ENCODE assay signal across 9 cellular contexts in the genomic region with DNA sequence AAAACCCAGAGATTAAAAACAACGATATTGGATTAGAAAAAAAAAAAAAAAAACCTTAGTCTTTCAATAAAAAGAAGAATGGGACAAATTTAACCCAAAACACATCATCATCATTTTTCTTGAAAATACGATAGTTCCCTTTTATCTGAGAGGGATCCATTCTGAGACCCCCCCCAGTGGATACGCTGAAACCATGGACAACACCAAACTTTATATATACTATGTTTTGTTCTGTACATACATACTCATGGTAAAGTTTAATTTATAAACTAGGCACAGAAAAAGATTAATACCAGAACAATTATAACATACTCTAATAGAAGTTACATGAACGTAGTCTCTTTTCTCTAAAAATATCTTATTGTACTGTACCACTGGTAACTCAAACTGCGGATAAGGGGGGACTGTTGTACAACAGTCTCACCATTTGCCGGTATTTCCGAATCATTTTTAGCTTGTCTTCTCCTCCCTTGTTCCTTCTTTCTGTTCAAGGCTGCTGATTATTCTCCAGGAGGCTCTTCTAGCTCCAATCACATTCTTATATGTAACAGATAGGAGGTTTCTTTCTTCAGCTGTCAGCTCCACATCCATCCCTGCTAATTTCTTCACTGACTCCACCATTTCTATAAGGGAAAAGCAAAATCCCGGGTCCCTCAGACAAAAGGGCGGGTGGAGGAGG. TPM values are rescaled to one million over a fixed set of nuclear protein-coding genes. Genes with fewer than 3 reads are reported as not detected.
DNase-seq lines count a peak whose midpoint lies in the region; ATAC-seq, FAIRE-seq and TF ChIP-seq lines count a peak whose summit lies in the region.
"Had no signal": no experiment of that assay in that cellular context is flagged by ENCODE, and none has a peak within 500 bp of the region (broad histone marks: within the 10 kb centered on the region; RNA-seq: fewer than 3 reads in every experiment).

No MANE protein-coding gene starts in this region.

- peak in 1 of 4 experiments; percentile 15 for ATAC-seq in T-cell (replicated peaks in 1 of 4)
- ATAC-seq in GM21515 (IDR thresholded peaks at IDR 0.05; ENCODE audit: unreplicated experiment) = no peak

- no peaks in the 10 kb centered on the region for H3K36me3 ChIP-seq in ES-I3 (ENCODE audit: insufficient read depth, low read length)

- H3K9me3 Mint-ChIP-seq in T-cell = no peaks in the 10 kb centered on the region
- H3K9me3 Mint-ChIP-seq in progenitor cell of endocrine pancreas (ENCODE audit: low read depth) = no peaks in the 10 kb centered on the region

- CTCF ChIA-PET in T-cell (lab: Charles Lee) = interaction anchor here in 1 of 2 donors (0.6 to 0.7 kb wide), 2 partner anchors 31 to 227 kb away, joined by 3 to 5 read pairs; no protein-coding TSS in a partner anchor

- no peaks in the 10 kb centered on the region for H3K9me3 ChIP-seq in ES-I3 (ENCODE audit: control insufficient read depth, insufficient read depth, low read length)

- DNase-seq in T-cell = no peak
- no peak for DNase-seq in fibroblast of mammary gland (ENCODE audit: low read depth)
- no peak for DNase-seq in progenitor cell of endocrine pancreas (ENCODE audit: low spot score, unreplicated experiment)
- no peak for DNase-seq in GM12892 (ENCODE audit: insufficient read length)
- no peak for DNase-seq in T1000 (lab: John Stamatoyannopoulos, UW)
- no peak for DNase-seq in NAMALWA (ENCODE audit: low spot score)
- DNase-seq: NCI-H1930 had no signal

- no peaks in the 10 kb centered on the region for H3K36me3 Mint-ChIP-seq in T-cell
- peaks cover 5% of the 10 kb centered on the region for H3K36me3 Mint-ChIP-seq in progenitor cell of endocrine pancreas (ENCODE audit: insufficient read depth)

- H3K27me3 Mint-ChIP-seq in T-cell (peaks cover 0 to 4% of the 10 kb centered on the region in 2 donors), progenitor cell of endocrine pancreas (peaks cover 14% of the 10 kb centered on the region)

- no peak for TF ChIP-seq CTCF in fibroblast of mammary gland (conservative IDR thresholded peaks at IDR 0.05; ENCODE audit: control insufficient read depth, insufficient read depth, low read depth, low read length)
- no peak for TF ChIP-seq CTCF in progenitor cell of endocrine pancreas (IDR thresholded peaks at IDR 0.05; ENCODE audit: unreplicated experiment)

- H3K4me3 Mint-ChIP-seq in T-cell (peak overlapping the region; percentile 89 to 96 (median 89)), progenitor cell of endocrine pancreas (ENCODE audit: low read depth) (peak overlapping the region; percentile 88)

- H3K4me1 ChIP-seq in ES-I3 (ENCODE audit: insufficient read depth, low read length) = no peaks in the 10 kb centered on the region

- H3K27ac Mint-ChIP-seq in T-cell (peak overlapping the region; percentile 78 to 84), progenitor cell of endocrine pancreas (peak overlapping the region; percentile 89)

- POLR2A ChIA-PET in T-cell (lab: Charles Lee) = no interaction called here

- FAIRE-seq in GM12892 (lab: Jason Lieb, UNC) = no peak

- H3K9ac ChIP-seq in ES-I3 (ENCODE audit: low read depth, low read length) = peak overlapping the region; percentile 79

- TF ChIP-seq POLR2A in GM12892 (IDR thresholded peaks at IDR 0.05; ENCODE audit: low read depth, low read length) = no peak

- H3K4me1 Mint-ChIP-seq in T-cell = peaks cover 14 to 23% (median 16%) of the 10 kb centered on the region in 3 donors
- H3K4me1 Mint-ChIP-seq in progenitor cell of endocrine pancreas (ENCODE audit: low read depth) = peaks cover 12% of the 10 kb centered on the region

- peak overlapping the region; percentile 61 for H3K4me3 ChIP-seq in fibroblast of mammary gland (ENCODE audit: control insufficient read depth, low read depth, low read length)

RNA-seq across cellular contexts. Expression of a gene that starts 37.0 kb away (rescaled TPM):
- total RNA-seq in T-cell (1 to 10 TPM; 2.1 to 7.8 (median 6.4) TPM), progenitor cell of endocrine pancreas (5.6 and 6.9 TPM in 2 replicates)
- 9.4 TPM for polyA plus RNA-seq in GM12892 (2012; ENCODE audit: missing spikeins)
